ENCODE assay signal across 28 cellular contexts in genomic region chr17:32112416-32112815, GRCh38.
"Had no signal": no experiment of that assay in that cellular context is flagged by ENCODE, and none has a peak within 500 bp of the region (broad histone marks: within the 10 kb centered on the region; RNA-seq: fewer than 3 reads in every experiment).

No MANE protein-coding gene starts in this region.

- H3K27me3 ChIP-seq: body of pancreas, neural progenitor cell, upper lobe of left lung, vagina had no signal

- H3K9me3 Mint-ChIP-seq: activated CD4-positive, alpha-beta T cell treated with anti-CD3 and anti-CD28 coated beads, Interleukin-2, amount 10 ng/mL, durations not matched to agents 7 days and 5 days; natural killer cell; neural progenitor cell; stimulated activated memory B cell treated with anti-CD40 and anti-IgM and Interleukin-4, amounts not matched to agents 10 μg/mL and 1 μg/mL and 100 μg/mL, for 72 hours; stimulated activated naive CD8-positive, alpha-beta T cell treated with anti-CD3 and anti-CD28 coated beads, Interleukin-15, amount 100 ng/mL, for 72 hours had no signal

- H3K4me1 Mint-ChIP-seq: stimulated activated memory B cell treated with anti-CD40 and anti-IgM and Interleukin-4, amounts not matched to agents 10 μg/mL and 1 μg/mL and 100 μg/mL, for 72 hours had no signal

- H3K27me3 Mint-ChIP-seq: activated naive CD8-positive, alpha-beta T cell had no signal

- H3K36me3 Mint-ChIP-seq: activated naive CD8-positive, alpha-beta T cell; natural killer cell; neural progenitor cell; stimulated activated memory B cell treated with anti-CD40 and anti-IgM and Interleukin-4, amounts not matched to agents 10 μg/mL and 1 μg/mL and 100 μg/mL, for 72 hours had no signal

- H3K4me3 Mint-ChIP-seq: activated CD4-positive, alpha-beta T cell treated with anti-CD3 and anti-CD28 coated beads, Interleukin-2, amount 10 ng/mL, durations not matched to agents 7 days and 5 days; activated naive CD8-positive, alpha-beta T cell; natural killer cell; neural progenitor cell; stimulated activated memory B cell treated with anti-CD40 and anti-IgM and Interleukin-4, amounts not matched to agents 10 μg/mL and 1 μg/mL and 100 μg/mL, for 72 hours; stimulated activated naive CD8-positive, alpha-beta T cell treated with anti-CD3 and anti-CD28 coated beads, Interleukin-15, amount 100 ng/mL, for 72 hours had no signal

- H3K36me3 ChIP-seq: left ventricle myocardium inferior, neural progenitor cell, upper lobe of left lung, vagina had no signal

- H3K4me1 ChIP-seq: body of pancreas, neural progenitor cell, psoas muscle had no signal

- H3K9me3 ChIP-seq: body of pancreas, left ventricle myocardium inferior, psoas muscle, upper lobe of left lung, vagina had no signal

- H3K27ac Mint-ChIP-seq: activated CD4-positive, alpha-beta T cell treated with anti-CD3 and anti-CD28 coated beads, Interleukin-2, amount 10 ng/mL, durations not matched to agents 7 days and 5 days; activated naive CD8-positive, alpha-beta T cell; natural killer cell; neural progenitor cell; stimulated activated memory B cell treated with anti-CD40 and anti-IgM and Interleukin-4, amounts not matched to agents 10 μg/mL and 1 μg/mL and 100 μg/mL, for 72 hours; stimulated activated naive CD8-positive, alpha-beta T cell treated with anti-CD3 and anti-CD28 coated beads, Interleukin-15, amount 100 ng/mL, for 72 hours had no signal

- H3K4me3 ChIP-seq: body of pancreas, left ventricle myocardium inferior, lung, neural progenitor cell, psoas muscle, smooth muscle cell, upper lobe of left lung, vagina had no signal

- H3K27ac ChIP-seq: body of pancreas, left ventricle myocardium inferior, neural progenitor cell, parathyroid adenoma, psoas muscle, upper lobe of left lung, vagina had no signal

- DNase-seq: activated CD4-positive, alpha-beta T cell treated with anti-CD3 and anti-CD28 coated beads for 1 hour; activated CD4-positive, alpha-beta T cell treated with anti-CD3 and anti-CD28 coated beads, Interleukin-2, amount 10 ng/mL, durations not matched to agents 7 days and 5 days; activated CD8-positive, alpha-beta memory T cell treated with anti-CD3 and anti-CD28 coated beads for 24 hours; activated effector memory CD4-positive, alpha-beta T cell treated with Interleukin-2 at 50 U/mL for 16 hours; activated naive CD4-positive, alpha-beta T cell treated with Interleukin-2 at 50 U/mL for 16 hours; anterior cingulate cortex; body of pancreas; dermis blood vessel endothelial cell; effector CD4-positive, alpha-beta T cell; islet precursor cell; left ventricle myocardium inferior; mesendoderm; natural killer cell; occipital lobe; psoas muscle; stimulated activated CD4-positive, alpha-beta T cell treated with anti-CD3 and anti-CD28 coated beads, Interleukin-1b, Interleukin-23, amount 100 ng/mL, for 48 hours; stimulated activated CD4-positive, alpha-beta T cell treated with anti-CD3 and anti-CD28 coated beads, Interleukin-4, amount 100 ng/mL, for 4 hours; stimulated activated CD8-positive, alpha-beta memory T cell treated with anti-CD3 and anti-CD28 coated beads, Interleukin-4, amount 100 ng/mL, for 48 hours; stimulated activated naive CD8-positive, alpha-beta T cell treated with anti-CD3 and anti-CD28 coated beads, Interleukin-15, amount 100 ng/mL, for 72 hours; substantia nigra had no signal
